Comparison of ENCODE assay signal across 8 cellular contexts in the genomic region with DNA sequence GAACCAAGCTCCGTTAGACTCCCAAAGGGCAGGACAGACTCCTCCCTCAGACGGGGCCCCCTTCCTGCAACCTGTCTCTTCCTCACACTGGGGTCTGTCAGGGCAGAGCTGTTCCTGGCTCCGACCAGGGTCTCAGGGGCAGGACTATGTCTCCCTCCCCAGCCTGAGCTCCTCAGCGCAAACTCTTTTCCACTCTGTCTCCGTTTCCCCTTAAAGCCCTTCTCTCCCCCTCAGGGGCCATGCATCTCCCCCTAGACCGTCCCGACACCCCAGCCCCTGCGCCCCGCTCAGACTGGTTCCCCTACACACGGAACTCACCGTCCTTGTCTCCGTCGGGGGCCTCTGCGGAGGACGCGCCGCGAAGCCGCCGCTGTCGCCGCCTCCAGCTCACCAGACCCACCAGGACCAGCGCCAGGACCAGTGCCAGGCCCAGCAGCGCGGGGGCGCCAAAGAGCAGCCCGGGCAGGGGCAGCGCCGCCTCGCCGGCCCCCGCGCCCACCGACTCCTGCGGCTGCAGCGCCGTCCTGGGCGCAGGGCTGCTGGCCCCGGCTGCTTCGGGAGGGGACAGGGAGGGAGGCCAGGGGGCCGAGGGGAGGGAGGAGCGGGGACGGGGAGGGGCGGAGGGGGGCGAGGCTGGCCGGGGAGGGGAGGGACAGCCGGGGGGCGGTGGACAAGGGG. TPM values are rescaled to one million over a fixed set of nuclear protein-coding genes. Genes with fewer than 3 reads are reported as not detected.
DNase-seq lines count a peak whose midpoint lies in the region; ATAC-seq, FAIRE-seq and TF ChIP-seq lines count a peak whose summit lies in the region.
"Had no signal": no experiment of that assay in that cellular context is flagged by ENCODE, and none has a peak within 500 bp of the region (broad histone marks: within the 10 kb centered on the region; RNA-seq: fewer than 3 reads in every experiment).

No MANE protein-coding gene starts in this region.

- H3K79me2 ChIP-seq in astrocyte (ENCODE audit: insufficient read depth, low read length): no peaks in the 10 kb centered on the region

- TF ChIP-seq POLR2A in GM18505 (IDR thresholded peaks at IDR 0.05; ENCODE audit: borderline replicate concordance, extremely low read depth, insufficient read depth, insufficient read length): peak; percentile 35

- H3K9me3 ChIP-seq in astrocyte (ENCODE audit: insufficient read depth, low read depth, low read length): no peaks in the 10 kb centered on the region

- no peak for DNase-seq in astrocyte (ENCODE audit: low read depth)
- peak; percentile 91 for DNase-seq in islet precursor cell
- peak; percentile 68 to 78 for DNase-seq in stimulated activated CD4-positive, alpha-beta T cell treated with anti-CD3 and anti-CD28 coated beads, Interleukin-4, amount 100 ng/mL, for 4 hours
- DNase-seq in GOT3 (lab: John Stamatoyannopoulos, UW): no peak

- H3K9me3 Mint-ChIP-seq in T-helper 1 cell treated with Interleukin-12 subunit alpha and Interleukin-12 subunit beta and Interleukin-4 antibody, amounts not matched to agents 30 μg/mL and 1 μg/mL, for 36 hours: no peaks in the 10 kb centered on the region
- H3K9me3 Mint-ChIP-seq in astrocyte (ENCODE audit: unreplicated experiment): no peaks in the 10 kb centered on the region

- peaks cover 7% of the 10 kb centered on the region for H3K4me1 Mint-ChIP-seq in T-helper 1 cell treated with Interleukin-12 subunit alpha and Interleukin-12 subunit beta and Interleukin-4 antibody, amounts not matched to agents 30 μg/mL and 1 μg/mL, for 36 hours (ENCODE audit: low read depth)
- peaks cover 3% of the 10 kb centered on the region for H3K4me1 Mint-ChIP-seq in astrocyte (ENCODE audit: low read depth, unreplicated experiment)

- peak overlapping the region; percentile 35 for H3K9ac ChIP-seq in astrocyte (ENCODE audit: low read length)

- H3K27me3 ChIP-seq in astrocyte (ENCODE audit: insufficient read depth, low read length): peaks cover 10% of the 10 kb centered on the region

- no peaks in the 10 kb centered on the region for H4K20me1 ChIP-seq in astrocyte (ENCODE audit: insufficient read depth, low read length)

- H2AFZ ChIP-seq in astrocyte (ENCODE audit: low read depth, low read length): no peak overlapping the region

- no peak for TF ChIP-seq CTCF in astrocyte (IDR thresholded peaks at IDR 0.05; ENCODE audit: insufficient read depth, low read depth, low read length)

- peak; percentile 36 for ATAC-seq in GM18505 (IDR thresholded peaks at IDR 0.05; ENCODE audit: unreplicated experiment)
- peak; percentile 43 for ATAC-seq in HG03442 (IDR thresholded peaks at IDR 0.05; ENCODE audit: unreplicated experiment)

- no peaks in the 10 kb centered on the region for H3K36me3 ChIP-seq in astrocyte (ENCODE audit: insufficient read depth, low read length)

- H3K4me2 ChIP-seq in astrocyte (ENCODE audit: low read length): peak overlapping the region; percentile 75

- no peak overlapping the region for H3K27ac Mint-ChIP-seq in T-helper 1 cell treated with Interleukin-12 subunit alpha and Interleukin-12 subunit beta and Interleukin-4 antibody, amounts not matched to agents 30 μg/mL and 1 μg/mL, for 36 hours
- no peak overlapping the region for H3K27ac Mint-ChIP-seq in astrocyte (ENCODE audit: unreplicated experiment)

- peak overlapping the region; percentile 64 for H3K4me3 Mint-ChIP-seq in T-helper 1 cell treated with Interleukin-12 subunit alpha and Interleukin-12 subunit beta and Interleukin-4 antibody, amounts not matched to agents 30 μg/mL and 1 μg/mL, for 36 hours
- H3K4me3 Mint-ChIP-seq in astrocyte (ENCODE audit: unreplicated experiment): peak overlapping the region; percentile 40

- H3K4me3 ChIP-seq in astrocyte (ENCODE audit: insufficient read depth, low read depth, low read length): no peak overlapping the region

- peaks cover 23% of the 10 kb centered on the region for H3K27me3 Mint-ChIP-seq in T-helper 1 cell treated with Interleukin-12 subunit alpha and Interleukin-12 subunit beta and Interleukin-4 antibody, amounts not matched to agents 30 μg/mL and 1 μg/mL, for 36 hours (ENCODE audit: low read depth)
- peaks cover 36% of the 10 kb centered on the region for H3K27me3 Mint-ChIP-seq in astrocyte (ENCODE audit: low read depth, unreplicated experiment)

- FAIRE-seq in astrocyte (lab: Jason Lieb, UNC): no peak

- H3K4me1 ChIP-seq in astrocyte (ENCODE audit: insufficient read depth, low read length): no peaks in the 10 kb centered on the region

- peaks cover 2% of the 10 kb centered on the region for H3K36me3 Mint-ChIP-seq in T-helper 1 cell treated with Interleukin-12 subunit alpha and Interleukin-12 subunit beta and Interleukin-4 antibody, amounts not matched to agents 30 μg/mL and 1 μg/mL, for 36 hours (ENCODE audit: low read depth)
- H3K36me3 Mint-ChIP-seq in astrocyte (ENCODE audit: low read depth, unreplicated experiment): no peaks in the 10 kb centered on the region

- no peak overlapping the region for H3K27ac ChIP-seq in astrocyte (ENCODE audit: low read depth, low read length)

RNA-seq across cellular contexts. Expression of gene TNFRSF13C, which starts 0.7 kb away (rescaled TPM):
- 0.12 TPM in 1 of 2 replicates, not detected in the other for total RNA-seq in astrocyte
- total RNA-seq: subcutaneous adipose tissue had no signal

RNA-seq across cellular contexts. Expression of gene SHISA8, which starts 11.0 kb away (rescaled TPM):
- not detected in 2 replicates for total RNA-seq in astrocyte
- total RNA-seq: subcutaneous adipose tissue had no signal

RNA-seq across cellular contexts. Expression of gene CENPM, which starts 21.0 kb away (rescaled TPM):
- 0.84 and 2.0 TPM in 2 replicates for total RNA-seq in astrocyte

RNA-seq across cellular contexts. Expression of gene SEPTIN3, which starts 43.3 kb away (rescaled TPM):
- 0.43 and 0.52 TPM in 2 replicates for total RNA-seq in astrocyte

Comparison
In these comparisons a context has a peak if more than half of its experiments do, and no peak if none do; other contexts are left out.
1. DNase-seq: peak in islet precursor cell (single experiment) and stimulated activated CD4-positive, alpha-beta T cell treated with anti-CD3 and anti-CD28 coated beads, Interleukin-4, amount 100 ng/mL, for 4 hours (2 of 2); none in astrocyte (single experiment) and GOT3 (single experiment).